ENCODE assay signal across 9 cellular contexts in the genomic region with DNA sequence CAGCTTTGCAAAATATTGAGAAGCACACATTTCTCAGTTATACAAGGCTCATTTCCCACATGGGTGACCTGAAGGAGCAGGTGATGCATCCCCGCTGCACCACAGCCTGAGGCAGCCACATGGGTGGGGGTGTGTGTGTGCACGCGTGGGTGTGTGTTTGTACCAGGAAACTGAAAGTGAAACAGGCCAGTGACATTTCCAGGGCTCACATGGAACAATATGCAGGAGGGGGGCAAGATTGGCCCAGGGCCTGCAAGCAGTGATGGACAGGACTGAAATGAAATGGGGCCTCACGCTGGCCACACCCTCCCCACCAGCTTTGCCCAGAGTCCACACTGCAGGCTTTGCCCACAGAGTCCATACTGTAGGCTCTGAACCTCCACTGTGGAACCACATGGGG.
DNase-seq lines count a peak whose midpoint lies in the region; ATAC-seq and TF ChIP-seq lines count a peak whose summit lies in the region.
"Had no signal": no experiment of that assay in that cellular context is flagged by ENCODE, and none has a peak within 500 bp of the region (broad histone marks: within the 10 kb centered on the region; RNA-seq: fewer than 3 reads in every experiment).

No MANE protein-coding gene starts in this region.

- no peaks in the 10 kb centered on the region for H3K36me3 ChIP-seq in OCI-LY7 (ENCODE audit: insufficient read depth, low read length)
- H3K36me3 ChIP-seq: right lobe of liver had no signal

- no peak overlapping the region for H3K4me3 ChIP-seq in OCI-LY7 (ENCODE audit: low read depth, low read length, poor library complexity, severe bottlenecking)
- H3K4me3 ChIP-seq in coronary artery: no peak overlapping the region
- H3K4me3 ChIP-seq: right lobe of liver had no signal

- no peaks in the 10 kb centered on the region for H3K9me2 ChIP-seq in OCI-LY7 (ENCODE audit: insufficient read depth, low read length)

- peak; percentile 62 for ATAC-seq in activated CD8-positive, alpha-beta T cell treated with anti-CD3 and anti-CD28 coated beads for 36 hours
- no peak for ATAC-seq in GM19397 (IDR thresholded peaks at IDR 0.05; ENCODE audit: unreplicated experiment)

- H3K9me3 ChIP-seq in OCI-LY7 (ENCODE audit: low read length): no peaks in the 10 kb centered on the region
- H3K9me3 ChIP-seq: right lobe of liver had no signal

- no peak overlapping the region for H2AFZ ChIP-seq in OCI-LY7 (ENCODE audit: low read length)

- no peaks in the 10 kb centered on the region for H3K9me3 Mint-ChIP-seq in activated CD8-positive, alpha-beta T cell treated with anti-CD3 and anti-CD28 coated beads for 36 hours

- CTCF ChIA-PET in activated CD8-positive, alpha-beta T cell treated with anti-CD3 and anti-CD28 coated beads for 36 hours (lab: Charles Lee): interaction anchor here (0.6 to 5.9 kb wide), 6 partner anchors 10 to 249 kb away, joined by 3 to 30 read pairs (median 4); no protein-coding TSS in a partner anchor
- CTCF ChIA-PET in OCI-LY7 (lab: Charles Lee; ENCODE audit: unreplicated experiment): no interaction called here

- no peaks in the 10 kb centered on the region for H3K79me2 ChIP-seq in OCI-LY7 (ENCODE audit: insufficient read depth, low read depth, low read length)

- intact Hi-C loops in activated CD8-positive, alpha-beta T cell treated with anti-CD3 and anti-CD28 coated beads for 36 hours (cut with micrococcal nuclease): no loop called here
- intact Hi-C loops in OCI-LY7 (cut with micrococcal nuclease; ENCODE audit: unreplicated experiment): no loop called here

- DNase-seq in Daoy (ENCODE audit: low read depth): peak; percentile 33
- peak; percentile 86 for DNase-seq in activated CD8-positive, alpha-beta T cell treated with anti-CD3 and anti-CD28 coated beads for 36 hours
- DNase-seq in glomerular visceral epithelial cell (ENCODE audit: extremely low spot score): peak; percentile 23
- DNase-seq in stimulated activated CD4-positive, alpha-beta T cell treated with anti-CD3 and anti-CD28 coated beads, Interleukin-4, amount 100 ng/mL, for 48 hours (ENCODE audit: low read depth in 2 of 2): peak; percentile 30 to 49
- no peak for DNase-seq in OCI-LY7 (ENCODE audit: low spot score)
- DNase-seq in NCI-H187 treated with DMSO at 0.1 percent for 48 hours (lab: John Stamatoyannopoulos, UW): no peak
- DNase-seq in coronary artery (ENCODE audit: low spot score): no peak

- no peaks in the 10 kb centered on the region for H3K4me1 ChIP-seq in OCI-LY7 (ENCODE audit: insufficient read depth, low read length, poor library complexity, severe bottlenecking)

- peak overlapping the region; percentile 11 for H3K4me3 Mint-ChIP-seq in activated CD8-positive, alpha-beta T cell treated with anti-CD3 and anti-CD28 coated beads for 36 hours

- no peaks in the 10 kb centered on the region for H4K20me1 ChIP-seq in OCI-LY7 (ENCODE audit: insufficient read depth, low read length)

- H3K27me3 Mint-ChIP-seq in activated CD8-positive, alpha-beta T cell treated with anti-CD3 and anti-CD28 coated beads for 36 hours: no peaks in the 10 kb centered on the region

- no peaks in the 10 kb centered on the region for H3K36me3 Mint-ChIP-seq in activated CD8-positive, alpha-beta T cell treated with anti-CD3 and anti-CD28 coated beads for 36 hours (ENCODE audit: low read depth)

- BruUV-seq in OCI-LY7 (replicated peaks; lab: Mats Ljungman, UMichigan): no TSS peak

- no peak overlapping the region for H3K4me2 ChIP-seq in OCI-LY7 (ENCODE audit: low read length)

- TF ChIP-seq CTCF in activated CD8-positive, alpha-beta T cell treated with anti-CD3 and anti-CD28 coated beads for 36 hours (IDR thresholded peaks at IDR 0.05): no peak
- TF ChIP-seq CTCF in OCI-LY7 (conservative IDR thresholded peaks at IDR 0.05; ENCODE audit: low read length): no peak
- no peak for TF ChIP-seq CTCF in coronary artery (IDR thresholded peaks at IDR 0.05)

- H3K27ac ChIP-seq in OCI-LY7 (ENCODE audit: low read depth, low read length, poor library complexity, severe bottlenecking) (no peak overlapping the region), coronary artery (no peak overlapping the region)
- H3K27ac ChIP-seq: right lobe of liver had no signal

- peak overlapping the region; percentile 73 for H3K27ac Mint-ChIP-seq in activated CD8-positive, alpha-beta T cell treated with anti-CD3 and anti-CD28 coated beads for 36 hours

- H3K4me1 Mint-ChIP-seq in activated CD8-positive, alpha-beta T cell treated with anti-CD3 and anti-CD28 coated beads for 36 hours (ENCODE audit: low read depth): peaks cover 43% of the 10 kb centered on the region

- POLR2A ChIA-PET in activated CD8-positive, alpha-beta T cell treated with anti-CD3 and anti-CD28 coated beads for 36 hours (lab: Charles Lee): interaction anchor here (1.0 to 1.5 kb wide), 5 partner anchors 39 to 249 kb away, joined by 3 to 4 read pairs (median 4); no protein-coding TSS in a partner anchor
- POLR2A ChIA-PET in OCI-LY7 (lab: Charles Lee): no interaction called here

Comparison
In these comparisons a context has a peak if more than half of its experiments do, and no peak if none do; other contexts are left out.
1. DNase-seq: peak in Daoy (single experiment), activated CD8-positive, alpha-beta T cell treated with anti-CD3 and anti-CD28 coated beads for 36 hours (single experiment), glomerular visceral epithelial cell (single experiment) and stimulated activated CD4-positive, alpha-beta T cell treated with anti-CD3 and anti-CD28 coated beads, Interleukin-4, amount 100 ng/mL, for 48 hours (2 of 2); none in OCI-LY7 (single experiment), NCI-H187 treated with DMSO at 0.1 percent for 48 hours (single experiment) and coronary artery (single experiment).